8 cellular contexts compared by ENCODE assay signal in the genomic region with DNA sequence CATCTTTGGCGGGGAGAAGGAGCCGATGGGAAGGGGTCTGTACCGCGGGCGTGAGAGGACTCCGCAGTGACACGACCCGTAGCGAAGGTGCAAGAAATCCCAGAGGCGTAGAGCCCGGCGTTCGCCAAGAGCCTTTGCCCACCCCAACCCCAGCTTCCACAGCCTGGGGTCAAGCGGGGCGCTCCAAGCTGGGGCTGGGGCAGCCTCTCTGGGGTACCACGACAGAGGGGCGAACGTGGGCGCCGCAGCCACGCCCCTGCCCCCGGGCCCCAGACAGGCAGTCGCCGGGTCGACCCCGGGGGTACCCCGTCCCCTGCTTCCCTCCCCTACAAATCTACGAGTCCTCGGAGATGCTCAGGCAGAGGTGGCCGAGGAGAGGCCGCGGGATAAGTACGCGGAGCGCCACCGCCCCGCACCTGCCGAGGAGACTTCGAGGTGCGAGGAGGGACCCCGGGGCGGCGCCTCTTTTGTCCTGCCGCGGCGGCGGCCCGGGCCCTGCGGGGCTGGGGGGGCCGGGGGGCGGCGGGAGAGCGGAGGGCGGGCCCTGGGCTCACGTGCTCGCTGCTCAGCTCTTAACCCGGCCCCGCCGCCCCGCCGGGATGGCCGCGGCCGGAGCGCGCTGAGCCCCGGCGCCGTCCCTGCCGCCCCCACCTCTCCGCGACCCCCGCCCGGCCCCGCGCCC. TPM values are rescaled to one million over a fixed set of nuclear protein-coding genes. Genes with fewer than 3 reads are reported as not detected.
DNase-seq lines count a peak whose midpoint lies in the region; ATAC-seq, FAIRE-seq and TF ChIP-seq lines count a peak whose summit lies in the region.

A gene with protein sequence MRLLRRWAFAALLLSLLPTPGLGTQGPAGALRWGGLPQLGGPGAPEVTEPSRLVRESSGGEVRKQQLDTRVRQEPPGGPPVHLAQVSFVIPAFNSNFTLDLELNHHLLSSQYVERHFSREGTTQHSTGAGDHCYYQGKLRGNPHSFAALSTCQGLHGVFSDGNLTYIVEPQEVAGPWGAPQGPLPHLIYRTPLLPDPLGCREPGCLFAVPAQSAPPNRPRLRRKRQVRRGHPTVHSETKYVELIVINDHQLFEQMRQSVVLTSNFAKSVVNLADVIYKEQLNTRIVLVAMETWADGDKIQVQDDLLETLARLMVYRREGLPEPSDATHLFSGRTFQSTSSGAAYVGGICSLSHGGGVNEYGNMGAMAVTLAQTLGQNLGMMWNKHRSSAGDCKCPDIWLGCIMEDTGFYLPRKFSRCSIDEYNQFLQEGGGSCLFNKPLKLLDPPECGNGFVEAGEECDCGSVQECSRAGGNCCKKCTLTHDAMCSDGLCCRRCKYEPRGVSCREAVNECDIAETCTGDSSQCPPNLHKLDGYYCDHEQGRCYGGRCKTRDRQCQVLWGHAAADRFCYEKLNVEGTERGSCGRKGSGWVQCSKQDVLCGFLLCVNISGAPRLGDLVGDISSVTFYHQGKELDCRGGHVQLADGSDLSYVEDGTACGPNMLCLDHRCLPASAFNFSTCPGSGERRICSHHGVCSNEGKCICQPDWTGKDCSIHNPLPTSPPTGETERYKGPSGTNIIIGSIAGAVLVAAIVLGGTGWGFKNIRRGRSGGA (plus strand): TSS at position 575 of the 682 bp plus-strand sequence. CDS start 212 bp downstream, outside the sequence.

- H3K4me3 Mint-ChIP-seq in CD4-positive, alpha-beta T cell: peak within 1 kb of the TSS; percentile 50
- peak within 1 kb of the TSS; percentile 80 for H3K4me3 Mint-ChIP-seq in nephron progenitor cell

- no peak for TF ChIP-seq CTCF in CD4-positive, alpha-beta T cell (IDR thresholded peaks at IDR 0.05)
- TF ChIP-seq CTCF in LNCaP clone FGC (IDR thresholded peaks at IDR 0.05; ENCODE audit: control insufficient read depth, extremely low read depth, insufficient read depth) (no peak), nephron progenitor cell (IDR thresholded peaks at IDR 0.05) (no peak)

- H3K27me3 Mint-ChIP-seq in CD4-positive, alpha-beta T cell: peaks cover 54% of the 10 kb centered on the region
- H3K27me3 Mint-ChIP-seq in nephron progenitor cell (ENCODE audit: low read depth, poor library complexity): peaks cover 54% of the 10 kb centered on the region

- ATAC-seq in CD4-positive, alpha-beta T cell (ENCODE audit: poor library complexity): peak; percentile 55
- no peak for ATAC-seq in HG03196 (IDR thresholded peaks at IDR 0.05; ENCODE audit: unreplicated experiment)

- no peaks in the 10 kb centered on the region for H3K36me3 Mint-ChIP-seq in CD4-positive, alpha-beta T cell (ENCODE audit: low read depth)
- no peaks in the 10 kb centered on the region for H3K36me3 Mint-ChIP-seq in nephron progenitor cell (ENCODE audit: low read depth)

- no peak for FAIRE-seq in H54 (lab: Jason Lieb, UNC)

- no peaks in the 10 kb centered on the region for H3K9me3 ChIP-seq in CD4-positive, alpha-beta T cell (ENCODE audit: control insufficient read depth, low read length)

- intact Hi-C loops in CD4-positive, alpha-beta T cell (cut with DNase I, micrococcal nuclease): no loop called here

- no peak within 1 kb of the TSS for H3K27ac Mint-ChIP-seq in CD4-positive, alpha-beta T cell
- H3K27ac Mint-ChIP-seq in nephron progenitor cell: no peak within 1 kb of the TSS

- no peak within 1 kb of the TSS for H3K27ac ChIP-seq in CD4-positive, alpha-beta T cell (ENCODE audit: low read depth, low read length)

- POLR2A ChIA-PET in CD4-positive, alpha-beta T cell (lab: Charles Lee): interaction anchor here (0.7 kb wide), 1 partner anchor 50 kb away, joined by 3 read pairs; no protein-coding TSS in a partner anchor

- DNase-seq in CD4-positive, alpha-beta T cell: no peak
- no peak for DNase-seq in LNCaP clone FGC (ENCODE audit: low read depth)
- peak; percentile 75 for DNase-seq in ecto neural progenitor cell (ENCODE audit: low spot score)
- DNase-seq in nephron progenitor cell: peak; percentile 61
- no peak for DNase-seq in SIG-M5 treated with dmso at 0.1 percent for 504 hours (lab: John Stamatoyannopoulos, UW; ENCODE audit: unreplicated experiment)
- DNase-seq in H54 (ENCODE audit: insufficient read length, low spot score): no peak
- no peak for DNase-seq in activated effector memory CD4-positive, alpha-beta T cell treated with Interleukin-2 at 50 U/mL for 16 hours

- no peak for TF ChIP-seq POLR2A in H54 (IDR thresholded peaks at IDR 0.05; ENCODE audit: low read depth, low read length)

- peak within 1 kb of the TSS; percentile 53 for H3K4me3 ChIP-seq in LNCaP clone FGC (ENCODE audit: low read depth, low read length)

- H3K4me1 Mint-ChIP-seq in CD4-positive, alpha-beta T cell (ENCODE audit: low read depth): no peaks in the 10 kb centered on the region
- H3K4me1 Mint-ChIP-seq in nephron progenitor cell: no peaks in the 10 kb centered on the region

- CTCF ChIA-PET in CD4-positive, alpha-beta T cell (lab: Charles Lee): no interaction called here

- peaks cover 38% of the 10 kb centered on the region for H3K27me3 ChIP-seq in CD4-positive, alpha-beta T cell (ENCODE audit: control insufficient read depth, insufficient read depth, low read length)

- no peaks in the 10 kb centered on the region for H3K9me3 Mint-ChIP-seq in CD4-positive, alpha-beta T cell
- no peaks in the 10 kb centered on the region for H3K9me3 Mint-ChIP-seq in nephron progenitor cell

RNA-seq across cellular contexts. Expression of the gene that starts here (rescaled TPM):
- under 1 TPM; 0.16 to 0.47 TPM for total RNA-seq in CD4-positive, alpha-beta T cell

Comparison
In these comparisons a context has a peak if more than half of its experiments do, and no peak if none do; other contexts are left out.
1. Peak in ATAC-seq in CD4-positive, alpha-beta T cell; RNA of the gene not detected or under 1 TPM.
2. DNase-seq: peak in ecto neural progenitor cell (single experiment) and nephron progenitor cell (single experiment); none in CD4-positive, alpha-beta T cell (0 of 10), LNCaP clone FGC (single experiment), SIG-M5 treated with dmso at 0.1 percent for 504 hours (single experiment), H54 (single experiment) and activated effector memory CD4-positive, alpha-beta T cell treated with Interleukin-2 at 50 U/mL for 16 hours (single experiment).